1 cellular context compared by ENCODE assay signal in genomic region chr9:34611811-34612787, GRCh38.
A peak's percentile ranks its signal among the peaks of the same experiment; 100 is the strongest.
TF ChIP-seq lines count a peak whose summit lies in the region.

TSS of gene RPP25L (minus strand) at chr9:34612097. CDS start at chr9:34611296, 801 bp downstream.

TF ChIP-seq in K562, 482 proteins besides CTCF, POLR2A, EP300 and RAD21 (continued from another document and continues in another):
- TF ChIP-seq ZBTB49 (CRISPR knock-in tag; IDR thresholded peaks at IDR 0.05; ENCODE audit: borderline replicate concordance) (no peak; the same call in 1 of the 2 replicates), ZNF639 (CRISPR knock-in tag; conservative IDR thresholded peaks at IDR 0.05 in 1 of 2, IDR thresholded peaks at IDR 0.05 in 1 of 2) (0 out of 4 replicates have a peak, but pooled peaks of 1 of the 2 experiments have one; percentile 30), HDAC2 (IDR thresholded peaks at IDR 0.05) (no peak), TEAD1 (CRISPR knock-in tag; IDR thresholded peaks at IDR 0.05) (peak in 1 of 2 experiments; percentile 34; a peak in 1 of 4 replicates), AFF1 (IDR thresholded peaks at IDR 0.05; ENCODE audit: low read depth in 1 of 2, partially characterized antibody in 2 of 2) (no peak), ZNF76 (CRISPR knock-in tag; IDR thresholded peaks at IDR 0.05; ENCODE audit: borderline replicate concordance) (no peak), ESRRB (CRISPR knock-in tag; IDR thresholded peaks at IDR 0.05; ENCODE audit: borderline replicate concordance) (no peak), HLTF (IDR thresholded peaks at IDR 0.05) (no peak), ZNF311 (CRISPR knock-in tag; IDR thresholded peaks at IDR 0.05) (no peak), NKRF (IDR thresholded peaks at IDR 0.05; ENCODE audit: borderline replicate concordance) (no peak), JUN (IDR thresholded peaks at IDR 0.05; ENCODE audit: borderline replicate concordance, low read depth, low read length) (no peak), JUN (CRISPR knock-in tag; IDR thresholded peaks at IDR 0.05; ENCODE audit: borderline replicate concordance) (0 out of 2 replicates have a peak, but pooled peaks have one; percentile 20), NFXL1 (CRISPR knock-in tag; IDR thresholded peaks at IDR 0.05) (no peak), CBX3 (IDR thresholded peaks at IDR 0.05; ENCODE audit: borderline replicate concordance in 1 of 2, low read length in 2 of 2) (no peak), BCLAF1 (IDR thresholded peaks at IDR 0.05; ENCODE audit: borderline replicate concordance in 1 of 2, control insufficient read depth in 1 of 2, low read depth in 2 of 2, low read length in 1 of 2) (no peak), SOX6 (IDR thresholded peaks at IDR 0.05) (no peak), ILK (tag; IDR thresholded peaks at IDR 0.05; ENCODE audit: borderline replicate concordance, low read depth) (no peak), PATZ1 (CRISPR knock-in tag; IDR thresholded peaks at IDR 0.05; ENCODE audit: borderline replicate concordance) (no peak), ZNF778 (CRISPR knock-in tag; IDR thresholded peaks at IDR 0.05) (no peak), REST (CRISPR knock-in tag; IDR thresholded peaks at IDR 0.05; ENCODE audit: low read depth) (no peak), ZNF668 (CRISPR knock-in tag; IDR thresholded peaks at IDR 0.05) (no peak), HOMEZ (CRISPR knock-in tag; IDR thresholded peaks at IDR 0.05) (no peak), ZNF586 (CRISPR knock-in tag; conservative IDR thresholded peaks at IDR 0.05) (no peak), ZMIZ1 (IDR thresholded peaks at IDR 0.05; ENCODE audit: low read depth in 2 of 2, low read length in 2 of 2) (no peak), TCF7 (IDR thresholded peaks at IDR 0.05; ENCODE audit: borderline replicate concordance) (no peak)
